In the genomic region with DNA sequence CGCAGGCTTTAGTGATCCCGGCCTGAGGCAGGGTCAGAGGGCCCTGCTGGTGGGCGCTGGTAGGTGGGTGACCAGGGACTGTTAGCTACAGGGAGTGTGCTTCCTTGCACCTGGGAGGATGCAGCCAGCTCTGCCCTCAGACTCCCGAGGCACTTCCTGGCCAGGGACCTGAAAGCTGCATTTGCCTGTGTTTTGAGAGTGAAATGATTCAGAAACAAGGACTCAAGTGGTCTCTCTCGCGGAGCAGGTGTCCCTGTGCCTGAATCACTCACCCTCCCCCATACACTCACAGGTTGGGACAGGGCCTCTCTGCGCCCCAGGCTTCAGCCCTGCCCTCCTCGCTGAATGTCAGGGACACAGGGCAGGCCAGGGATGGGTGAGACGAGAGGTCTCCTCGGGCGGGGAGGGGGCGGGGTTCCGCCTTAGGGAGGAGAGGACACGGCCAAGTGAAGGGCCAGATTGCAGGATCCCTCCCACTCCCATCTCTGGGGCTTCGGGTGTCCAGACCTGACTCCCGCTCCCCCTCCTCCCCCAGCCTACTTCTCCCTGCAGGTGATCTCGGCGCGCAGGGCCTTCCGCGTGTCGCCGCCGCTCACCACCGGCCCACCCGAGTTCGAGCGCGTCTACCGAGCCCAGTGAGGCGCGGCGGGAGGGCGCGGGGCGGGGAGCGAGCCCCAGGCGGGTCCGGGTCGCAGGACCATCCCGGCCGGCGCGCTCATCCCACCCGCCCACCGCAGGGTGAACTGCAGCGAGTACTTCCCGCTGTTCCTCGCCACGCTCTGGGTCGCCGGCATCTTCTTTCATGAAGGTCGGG, we compare ENCODE assay signal across 8 cellular contexts. TPM values are rescaled to one million over a fixed set of nuclear protein-coding genes. Genes with fewer than 3 reads are reported as not detected.
A peak's percentile ranks its signal among the peaks of the same experiment; 100 is the strongest.
DNase-seq lines count a peak whose midpoint lies in the region; ATAC-seq and TF ChIP-seq lines count a peak whose summit lies in the region.

No MANE protein-coding gene starts in this region.

- H3K9me2 ChIP-seq in Loucy (replicated peaks; ENCODE audit: low read depth, low read length): no peaks in the 10 kb centered on the region

- ATAC-seq in activated T-helper 17 cell treated with anti-CD3 and anti-CD28 coated beads, Interleukin-2, amount 50 U/mL, for 72 hours (replicated peaks): peak; percentile 20
- peak; percentile 1 to 2 for ATAC-seq in stimulated activated naive B cell treated with anti-CD40 and anti-IgM and Interleukin-4, amounts not matched to agents 10 μg/mL and 1 μg/mL and 100 μg/mL, for 72 hours (replicated peaks)

- no peaks in the 10 kb centered on the region for H4K20me1 ChIP-seq in Loucy (ENCODE audit: insufficient read depth, low read length, poor library complexity, severe bottlenecking)

- DNase-seq in SHP77 (lab: John Stamatoyannopoulos, UW) (peak; percentile 24 to 60), SHP77 treated with DMSO at 0.1 percent for 48 hours (lab: John Stamatoyannopoulos, UW) (no peak)
- no peak for DNase-seq in stimulated activated naive B cell treated with anti-CD40 and anti-IgM and Interleukin-4, amounts not matched to agents 10 μg/mL and 1 μg/mL and 100 μg/mL, for 72 hours
- DNase-seq in activated CD4-positive, CD25-positive, alpha-beta regulatory T cell (lab: John Stamatoyannopoulos, UW): no peak
- DNase-seq in central memory CD4-positive, alpha-beta T cell: no peak

- H3K9me3 ChIP-seq in Loucy (ENCODE audit: insufficient read depth, low read depth, low read length) (no peaks in the 10 kb centered on the region), iPS-15b (ENCODE audit: control insufficient read depth, insufficient read depth, low read length) (no peaks in the 10 kb centered on the region)

- H3K27me3 ChIP-seq in Loucy (ENCODE audit: insufficient read depth, low read length, poor library complexity, severe bottlenecking) (no peaks in the 10 kb centered on the region), iPS-15b (ENCODE audit: control insufficient read depth, insufficient read depth, low read length) (no peaks in the 10 kb centered on the region)

- H3K27ac Mint-ChIP-seq in activated T-helper 17 cell treated with anti-CD3 and anti-CD28 coated beads, Interleukin-2, amount 50 U/mL, for 72 hours: no peak overlapping the region
- peak overlapping the region; percentile 56 for H3K27ac Mint-ChIP-seq in stimulated activated naive B cell treated with anti-CD40 and anti-IgM and Interleukin-4, amounts not matched to agents 10 μg/mL and 1 μg/mL and 100 μg/mL, for 72 hours

- peaks cover 23% of the 10 kb centered on the region for H3K36me3 Mint-ChIP-seq in activated T-helper 17 cell treated with anti-CD3 and anti-CD28 coated beads, Interleukin-2, amount 50 U/mL, for 72 hours (ENCODE audit: low read depth)
- peaks cover 28 to 31% of the 10 kb centered on the region in 2 donors for H3K36me3 Mint-ChIP-seq in stimulated activated naive B cell treated with anti-CD40 and anti-IgM and Interleukin-4, amounts not matched to agents 10 μg/mL and 1 μg/mL and 100 μg/mL, for 72 hours

- H3K9ac ChIP-seq in Loucy (ENCODE audit: low read depth, low read length, poor library complexity, severe bottlenecking) (no peak overlapping the region), iPS-15b (ENCODE audit: low read depth, low read length) (peak overlapping the region; percentile 65)

- H3K36me3 ChIP-seq in Loucy (ENCODE audit: insufficient read depth, low read length) (peaks cover 6% of the 10 kb centered on the region; the same call in 1 of the 2 replicates), iPS-15b (ENCODE audit: control insufficient read depth, insufficient read depth, low read length) (peaks cover 19% of the 10 kb centered on the region)

- H3K4me3 Mint-ChIP-seq in activated T-helper 17 cell treated with anti-CD3 and anti-CD28 coated beads, Interleukin-2, amount 50 U/mL, for 72 hours: peak overlapping the region; percentile 59
- peak overlapping the region; percentile 52 to 80 for H3K4me3 Mint-ChIP-seq in stimulated activated naive B cell treated with anti-CD40 and anti-IgM and Interleukin-4, amounts not matched to agents 10 μg/mL and 1 μg/mL and 100 μg/mL, for 72 hours

- H3K4me2 ChIP-seq in Loucy (ENCODE audit: low read depth, low read length, poor library complexity, severe bottlenecking): peak overlapping the region; percentile 83

- H3K27me3 Mint-ChIP-seq in activated T-helper 17 cell treated with anti-CD3 and anti-CD28 coated beads, Interleukin-2, amount 50 U/mL, for 72 hours: no peaks in the 10 kb centered on the region
- no peaks in the 10 kb centered on the region for H3K27me3 Mint-ChIP-seq in stimulated activated naive B cell treated with anti-CD40 and anti-IgM and Interleukin-4, amounts not matched to agents 10 μg/mL and 1 μg/mL and 100 μg/mL, for 72 hours

- H3K4me3 ChIP-seq in Loucy (ENCODE audit: low read length, poor library complexity, severe bottlenecking): peak overlapping the region; percentile 66
- peak overlapping the region; percentile 63 for H3K4me3 ChIP-seq in iPS-15b (ENCODE audit: low read depth, low read length)

- TF ChIP-seq CTCF in Loucy (conservative IDR thresholded peaks at IDR 0.05; ENCODE audit: low read length): no peak

- peaks cover 21% of the 10 kb centered on the region for H3K4me1 ChIP-seq in Loucy (ENCODE audit: insufficient read depth, low read length, poor library complexity, severe bottlenecking)
- H3K4me1 ChIP-seq in iPS-15b (ENCODE audit: control insufficient read depth, insufficient read depth, low read length): peaks cover 2% of the 10 kb centered on the region

- no peaks in the 10 kb centered on the region for H3F3A ChIP-seq in Loucy (ENCODE audit: low read depth)

- no peaks in the 10 kb centered on the region for H3K9me3 Mint-ChIP-seq in activated T-helper 17 cell treated with anti-CD3 and anti-CD28 coated beads, Interleukin-2, amount 50 U/mL, for 72 hours
- no peaks in the 10 kb centered on the region for H3K9me3 Mint-ChIP-seq in stimulated activated naive B cell treated with anti-CD40 and anti-IgM and Interleukin-4, amounts not matched to agents 10 μg/mL and 1 μg/mL and 100 μg/mL, for 72 hours

- peaks cover 17% of the 10 kb centered on the region for H3K4me1 Mint-ChIP-seq in activated T-helper 17 cell treated with anti-CD3 and anti-CD28 coated beads, Interleukin-2, amount 50 U/mL, for 72 hours
- peaks cover 36 to 51% of the 10 kb centered on the region in 2 donors for H3K4me1 Mint-ChIP-seq in stimulated activated naive B cell treated with anti-CD40 and anti-IgM and Interleukin-4, amounts not matched to agents 10 μg/mL and 1 μg/mL and 100 μg/mL, for 72 hours

- no peaks in the 10 kb centered on the region for H3K79me2 ChIP-seq in Loucy (ENCODE audit: insufficient read depth, low read length)

- H2AFZ ChIP-seq in Loucy (ENCODE audit: low read length): no peak overlapping the region

RNA-seq across cellular contexts. Expression of gene LTC4S, which starts 1.5 kb away (rescaled TPM):
- total RNA-seq in activated T-helper 17 cell treated with anti-CD3 and anti-CD28 coated beads, Interleukin-2, amount 50 U/mL, for 72 hours: 1 to 10 TPM; 1.3 to 1.4 TPM

RNA-seq across cellular contexts. Expression of gene MGAT4B, which starts 11.4 kb away (rescaled TPM):
- 10 to 100 TPM; 56.1 to 68.5 TPM for total RNA-seq in activated T-helper 17 cell treated with anti-CD3 and anti-CD28 coated beads, Interleukin-2, amount 50 U/mL, for 72 hours

RNA-seq across cellular contexts. Expression of gene SQSTM1, which starts 25.4 kb away (rescaled TPM):
- total RNA-seq in activated T-helper 17 cell treated with anti-CD3 and anti-CD28 coated beads, Interleukin-2, amount 50 U/mL, for 72 hours: 100 to 1,000 TPM; 130 to 188 TPM

Comparison
In these comparisons a context has a peak if more than half of its experiments do, and no peak if none do; other contexts are left out.
1. DNase-seq: peak in SHP77 (2 of 2); none in SHP77 treated with DMSO at 0.1 percent for 48 hours (single experiment), stimulated activated naive B cell treated with anti-CD40 and anti-IgM and Interleukin-4, amounts not matched to agents 10 μg/mL and 1 μg/mL and 100 μg/mL, for 72 hours (single experiment), activated CD4-positive, CD25-positive, alpha-beta regulatory T cell (0 of 4) and central memory CD4-positive, alpha-beta T cell (single experiment).